In the genomic region with DNA sequence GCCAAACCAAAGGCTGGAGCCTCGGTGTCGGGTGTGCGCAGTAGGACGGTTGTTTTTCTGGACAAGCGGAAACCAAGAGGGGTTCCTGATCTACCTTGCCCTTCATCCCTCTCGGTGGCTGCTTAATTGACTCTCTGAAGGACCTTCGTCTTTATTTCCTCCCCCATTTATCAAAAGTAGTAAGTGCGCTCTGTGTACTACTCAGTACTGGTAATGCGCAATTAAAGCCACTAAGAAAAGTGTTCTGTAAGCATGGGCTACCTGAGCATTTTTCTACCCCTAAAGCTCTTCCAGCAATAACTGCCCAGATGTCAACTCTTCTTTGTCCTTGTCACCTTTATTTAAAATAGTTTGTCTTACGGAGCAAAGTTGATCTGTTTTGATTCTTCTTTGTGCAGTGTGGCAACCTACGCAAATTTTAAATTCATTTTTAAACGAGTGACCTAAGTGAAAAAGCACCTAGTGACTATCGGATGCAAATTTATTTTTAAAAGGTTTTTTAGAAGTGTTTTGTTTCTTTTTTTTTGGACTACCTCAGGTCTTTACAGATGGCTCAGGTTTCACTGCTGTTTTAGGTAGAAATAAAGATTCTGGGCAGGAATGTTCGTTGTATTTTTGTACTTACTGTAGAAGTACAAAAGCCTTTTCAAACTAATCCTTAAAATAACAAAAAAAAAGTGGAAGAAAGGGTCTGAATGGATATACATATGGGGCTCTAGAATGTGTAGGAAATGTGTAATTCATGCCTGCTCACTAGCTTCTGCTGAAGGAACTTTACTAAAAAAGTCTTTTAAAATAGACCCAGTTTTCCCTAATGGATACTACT, we compare ENCODE assay signal across 8 cellular contexts. TPM values are rescaled to one million over a fixed set of nuclear protein-coding genes. Genes with fewer than 3 reads are reported as not detected.
A peak's percentile ranks its signal among the peaks of the same experiment; 100 is the strongest.
DNase-seq lines count a peak whose midpoint lies in the region; ATAC-seq, FAIRE-seq and TF ChIP-seq lines count a peak whose summit lies in the region.

No MANE protein-coding gene starts in this region.

- peak; percentile 44 for DNase-seq in KG1 (lab: John Stamatoyannopoulos, UW)
- peak; percentile 4 for DNase-seq in bronchial epithelial cell (ENCODE audit: low read depth)
- DNase-seq in NCI-H510A (lab: John Stamatoyannopoulos, UW): no peak
- DNase-seq in H54 (ENCODE audit: insufficient read length, low spot score): no peak
- no peak for DNase-seq in SHP77 (lab: John Stamatoyannopoulos, UW)

- peaks cover 0 to 11% of the 10 kb centered on the region in 2 donors for H3K4me1 ChIP-seq in mucosa of rectum (ENCODE audit: control insufficient read depth in 2 of 2, insufficient read depth in 2 of 2, low read length in 2 of 2)

- no peaks in the 10 kb centered on the region for H3K36me3 ChIP-seq in bronchial epithelial cell (ENCODE audit: control insufficient read depth, insufficient read depth, low read length)
- H3K36me3 ChIP-seq in mucosa of rectum (ENCODE audit: control insufficient read depth in 2 of 2, insufficient read depth in 2 of 2, low read length in 2 of 2): no peaks in the 10 kb centered on the region

- no peak for TF ChIP-seq CTCF in bronchial epithelial cell (IDR thresholded peaks at IDR 0.05; ENCODE audit: insufficient read depth, low read length, severe bottlenecking)

- ATAC-seq in GM21526 (IDR thresholded peaks at IDR 0.05; ENCODE audit: low FRiP score, unreplicated experiment): no peak

- TF ChIP-seq POLR2A in H54 (IDR thresholded peaks at IDR 0.05; ENCODE audit: low read depth, low read length): no peak

- H3K27me3 ChIP-seq in bronchial epithelial cell (ENCODE audit: control insufficient read depth, insufficient read depth, low read length) (no peaks in the 10 kb centered on the region), mucosa of rectum (ENCODE audit: control insufficient read depth in 2 of 2, insufficient read depth in 2 of 2, low read length in 2 of 2) (no peaks in the 10 kb centered on the region)

- H3K9me3 ChIP-seq in mucosa of rectum (ENCODE audit: control insufficient read depth in 2 of 2, low read length in 2 of 2): no peaks in the 10 kb centered on the region

- H3K4me3 ChIP-seq in bronchial epithelial cell (ENCODE audit: low read depth, low read length) (peak overlapping the region; percentile 83), mucosa of rectum (ENCODE audit: low read length in 2 of 2) (peak overlapping the region; percentile 91)

- H3K9ac ChIP-seq in mucosa of rectum (ENCODE audit: low read depth in 1 of 2, low read length in 2 of 2): peak overlapping the region; percentile 83 to 97

- FAIRE-seq in G401.6 (lab: Jason Lieb, UNC) (peak; percentile 11), bronchial epithelial cell (lab: Jason Lieb, UNC) (no peak), H54 (lab: Jason Lieb, UNC) (no peak)

- H3K27ac ChIP-seq in mucosa of rectum (ENCODE audit: low read depth in 2 of 2, low read length in 2 of 2): peak overlapping the region; percentile 84 to 93

RNA-seq across cellular contexts. Expression of a gene that starts 2.0 kb away (rescaled TPM):
- total RNA-seq in bronchial epithelial cell: 14.5 and 16.9 TPM in 2 replicates

Comparison
In these comparisons a context has a peak if more than half of its experiments do, and no peak if none do; other contexts are left out.
1. DNase-seq: peak in KG1 (single experiment) and bronchial epithelial cell (single experiment); none in NCI-H510A (single experiment), H54 (single experiment) and SHP77 (0 of 2).